Comparison of ENCODE assay signal across 23 cellular contexts in genomic region chr19:34341935-34342680, GRCh38. TPM values are rescaled to one million over a fixed set of nuclear protein-coding genes. Genes with fewer than 3 reads are reported as not detected.
DNase-seq lines count a peak whose midpoint lies in the region; ATAC-seq and TF ChIP-seq lines count a peak whose summit lies in the region.
"Had no signal": no experiment of that assay in that cellular context is flagged by ENCODE, and none has a peak within 500 bp of the region (broad histone marks: within the 10 kb centered on the region; RNA-seq: fewer than 3 reads in every experiment).

No MANE protein-coding gene starts in this region.

- peak overlapping the region; percentile 15 for H3K23ac ChIP-seq in neuronal stem cell (ENCODE audit: low read depth, low read length, poor library complexity)

- no peak for TF ChIP-seq POLR2A in HCT116 (IDR thresholded peaks at IDR 0.05; ENCODE audit: borderline replicate concordance, extremely low read depth, insufficient read depth, insufficient read length)
- TF ChIP-seq POLR2A in vagina (IDR thresholded peaks at IDR 0.05) = no peak

- peaks cover 11% of the 10 kb centered on the region; the same call in 1 of the 2 replicates for H3K4me1 ChIP-seq in Caco-2
- H3K4me1 ChIP-seq in HCT116 (ENCODE audit: control insufficient read depth in 1 of 2, insufficient read depth in 2 of 2, low read length in 2 of 2) = no peaks in the 10 kb centered on the region
- H3K4me1 ChIP-seq in neuronal stem cell (ENCODE audit: control insufficient read depth in 2 of 2, insufficient read depth in 1 of 2, low read depth in 1 of 2, low read length in 2 of 2) = no peaks in the 10 kb centered on the region
- H3K4me1 ChIP-seq in vagina = no peaks in the 10 kb centered on the region
- H3K4me1 ChIP-seq: HAP-1 had no signal

- no peak overlapping the region for H2BK120ac ChIP-seq in neuronal stem cell (ENCODE audit: low read depth, low read length)

- DNase-seq in Caco-2 (peak; percentile 63 to 75), HCT116 (ENCODE audit: low read depth, low spot score) (no peak), neuronal stem cell (ENCODE audit: low spot score) (no peak), foreskin melanocyte (no peak), vagina (ENCODE audit: extremely low spot score in 2 of 2) (no peak), SHP77 treated with DMSO at 0.1 percent for 48 hours (lab: John Stamatoyannopoulos, UW) (no peak)
- no peak for DNase-seq in stimulated activated CD4-positive, alpha-beta T cell treated with anti-CD3 and anti-CD28 coated beads, Interleukin-4, amount 100 ng/mL, for 24 hours
- DNase-seq: C1 segment of cervical spinal cord; CD8-positive, alpha-beta T cell; DMS 273 treated with DMSO at 0.1 percent for 48 hours; DMS79; EL; GDM1; Karpas-422; NCI-H1092 treated with DMSO at 0.1 percent for 48 hours; NCI-H1436 treated with DMSO at 0.1 percent for 48 hours; NCI-H187 treated with DMSO at 0.1 percent for 48 hours; NCI-H446; NCI-H524 treated with DMSO at 0.1 percent for 48 hours; NCI-H774 had no signal

- H3K4me2 ChIP-seq in HCT116 (ENCODE audit: low read length) (no peak overlapping the region), neuronal stem cell (ENCODE audit: insufficient read depth, low read length, poor library complexity, severe bottlenecking) (no peak overlapping the region)
- H3K4me2 ChIP-seq: GM23338 had no signal

- no peak overlapping the region for H2BK5ac ChIP-seq in neuronal stem cell (ENCODE audit: low read length)

- POLR2A ChIA-PET in Caco-2 (lab: Charles Lee) (no interaction called here), HCT116 (lab: Charles Lee) (no interaction called here)

- H4K20me1 ChIP-seq in HCT116 (ENCODE audit: insufficient read depth) = no peaks in the 10 kb centered on the region

- H3K27me3 Mint-ChIP-seq in Caco-2 (ENCODE audit: insufficient read depth, unreplicated experiment) (no peaks in the 10 kb centered on the region), brain (no peaks in the 10 kb centered on the region)

- no peak overlapping the region for H4K8ac ChIP-seq in neuronal stem cell (ENCODE audit: low read depth, low read length)

- peaks cover 11% of the 10 kb centered on the region for H3K4me1 Mint-ChIP-seq in Caco-2 (ENCODE audit: low read depth, unreplicated experiment)
- H3K4me1 Mint-ChIP-seq in brain = peaks cover 5% of the 10 kb centered on the region
- H3K4me1 Mint-ChIP-seq: GM23338 had no signal

- no peak overlapping the region for H3K4ac ChIP-seq in neuronal stem cell (ENCODE audit: low read length)

- H2BK12ac ChIP-seq in neuronal stem cell (ENCODE audit: low read length) = no peak overlapping the region

- H3K36me3 Mint-ChIP-seq in Caco-2 (ENCODE audit: insufficient read depth, unreplicated experiment) = peaks cover 62% of the 10 kb centered on the region
- H3K36me3 Mint-ChIP-seq in brain = peaks cover 87% of the 10 kb centered on the region

- H2BK15ac ChIP-seq in neuronal stem cell (ENCODE audit: low read length) = no peak overlapping the region

- no peak overlapping the region for H3K4me3 ChIP-seq in Caco-2 (ENCODE audit: low read depth, low read length)
- no peak overlapping the region for H3K4me3 ChIP-seq in HCT116 (replicated peaks in 1 of 2; ENCODE audit: low read depth in 1 of 2, low read length in 2 of 2)
- no peak overlapping the region for H3K4me3 ChIP-seq in neuronal stem cell (ENCODE audit: low read length in 2 of 2)
- H3K4me3 ChIP-seq in vagina = no peak overlapping the region
- H3K4me3 ChIP-seq: GM23338, HAP-1 had no signal

- H3K4me3 Mint-ChIP-seq in Caco-2 (ENCODE audit: unreplicated experiment) (no peak overlapping the region), brain (no peak overlapping the region)
- H3K4me3 Mint-ChIP-seq: CD8-positive, alpha-beta T cell; GM23338 had no signal

- TF ChIP-seq CTCF in Caco-2 (IDR thresholded peaks at IDR 0.05; ENCODE audit: insufficient read depth in 1 of 2, low read depth in 1 of 2, low read length in 1 of 2, severe bottlenecking in 1 of 2, unreplicated experiment in 1 of 2) (no peak), HCT116 (IDR thresholded peaks at IDR 0.05 in 2 of 3, conservative IDR thresholded peaks at IDR 0.05 in 1 of 3; ENCODE audit: borderline replicate concordance in 1 of 3, insufficient read depth in 1 of 3, low read depth in 2 of 3, low read length in 2 of 3) (no peak), brain (conservative IDR thresholded peaks at IDR 0.05) (no peak), vagina (IDR thresholded peaks at IDR 0.05) (no peak)

- H3K18ac ChIP-seq in neuronal stem cell (ENCODE audit: low read length) = no peak overlapping the region

- H3K27ac ChIP-seq in HCT116 (ENCODE audit: low read depth, low read length) (no peak overlapping the region), neuronal stem cell (replicated peaks; ENCODE audit: low read length) (no peak overlapping the region), vagina (no peak overlapping the region)

- WGBS in neuronal stem cell (ENCODE audit: extremely low coverage in 2 of 2, insufficient read length in 2 of 2, insufficient replicate concordance in 1 of 2), 2 donors = no CpG with 5 or more reads among the region's 12 CpGs

- H3K36me3 ChIP-seq in Caco-2 (ENCODE audit: control insufficient read depth, insufficient read depth, low read length) (peaks cover 3% of the 10 kb centered on the region), HCT116 (ENCODE audit: control insufficient read depth in 1 of 2, insufficient read depth in 2 of 2, low read length in 2 of 2) (peaks cover 17 to 26% of the 10 kb centered on the region in 2 experiments), neuronal stem cell (replicated peaks in 1 of 2; ENCODE audit: control insufficient read depth in 2 of 2, insufficient read depth in 2 of 2, low read length in 2 of 2) (peaks cover 25 to 92% of the 10 kb centered on the region in 2 donors), vagina (peaks cover 0 to 58% of the 10 kb centered on the region in 2 donors)

- H3K27me3 ChIP-seq in Caco-2 (replicated peaks; ENCODE audit: control insufficient read depth, insufficient read depth, low read length) (no peaks in the 10 kb centered on the region), HCT116 (ENCODE audit: insufficient read depth, low read length) (no peaks in the 10 kb centered on the region), neuronal stem cell (ENCODE audit: control insufficient read depth in 3 of 3, insufficient read depth in 3 of 3, low read depth in 1 of 3, low read length in 3 of 3) (no peaks in the 10 kb centered on the region), vagina (no peaks in the 10 kb centered on the region)

- no peak for ATAC-seq in HCT116
- ATAC-seq: CD8-positive, alpha-beta T cell; GM23338 had no signal

- BruUV-seq in Caco-2 (replicated peaks; lab: Mats Ljungman, UMichigan) (TSS peak; percentile 68), HCT116 (replicated peaks; lab: Mats Ljungman, UMichigan) (TSS peak; percentile 33)

- H3K27ac Mint-ChIP-seq in Caco-2 (ENCODE audit: unreplicated experiment) (peak overlapping the region; percentile 49), brain (peak overlapping the region in 3 of 5 experiments; percentile 8 to 47 (median 17))
- H3K27ac Mint-ChIP-seq: GM23338 had no signal

- H4K91ac ChIP-seq in neuronal stem cell (ENCODE audit: low read depth, low read length, poor library complexity) = no peak overlapping the region

- RAD21 ChIA-PET in HCT116 (lab: Charles Lee; ENCODE audit: low non-redundant PET in 1 of 2, low total read pairs in 2 of 2, uncharacterized antibody in 2 of 2, unreplicated experiment in 2 of 2) = no interaction called here

- H2AFZ ChIP-seq in HCT116 (ENCODE audit: low read depth, low read length, poor library complexity, severe bottlenecking) (no peak overlapping the region), neuronal stem cell (ENCODE audit: low read length) (no peak overlapping the region)
- H2AFZ ChIP-seq: GM23338 had no signal

- H3K9me2 ChIP-seq in HCT116 (ENCODE audit: insufficient read depth) = no peaks in the 10 kb centered on the region

- H2AK5ac ChIP-seq in neuronal stem cell (ENCODE audit: low read depth, low read length) = no peak overlapping the region

- no peaks in the 10 kb centered on the region for H3K79me1 ChIP-seq in neuronal stem cell (ENCODE audit: low read depth, low read length)

- no peaks in the 10 kb centered on the region for H3K9me3 Mint-ChIP-seq in Caco-2 (ENCODE audit: unreplicated experiment)
- H3K9me3 Mint-ChIP-seq in brain = peaks cover 0 to 7% (median 6%) of the 10 kb centered on the region in 5 experiments
- H3K9me3 Mint-ChIP-seq: CD8-positive, alpha-beta T cell; GM23338 had no signal

- H3K9me3 ChIP-seq in Caco-2 (0 out of 2 replicates have a peak, but pooled peaks cover 6% of the 10 kb centered on the region), HCT116 (ENCODE audit: control insufficient read depth in 1 of 2, insufficient read depth in 1 of 2, low read depth in 1 of 2, low read length in 2 of 2) (no peaks in the 10 kb centered on the region), neuronal stem cell (replicated peaks in 1 of 2; ENCODE audit: control insufficient read depth in 2 of 2, insufficient read depth in 1 of 2, low read depth in 1 of 2, low read length in 2 of 2) (peaks cover 2 to 4% of the 10 kb centered on the region in 2 donors), vagina (no peaks in the 10 kb centered on the region)
- H3K9me3 ChIP-seq: HAP-1 had no signal

- no peak for TF ChIP-seq RAD21 in HCT116 (IDR thresholded peaks at IDR 0.05; ENCODE audit: low read depth)

- H3K14ac ChIP-seq in neuronal stem cell (ENCODE audit: low read length) = no peak overlapping the region

- no peak overlapping the region for H3K9ac ChIP-seq in HCT116 (ENCODE audit: low read length)
- H3K9ac ChIP-seq in neuronal stem cell (ENCODE audit: low read depth, low read length, poor library complexity) = no peak overlapping the region

- intact Hi-C loops in Caco-2 (cut with micrococcal nuclease; ENCODE audit: unreplicated experiment) (no loop called here), HCT116 (cut with micrococcal nuclease) (no loop called here), vagina (cut with DNase I) (loop anchor here (10.0 kb wide), 1 partner anchor 77 kb away; no protein-coding TSS in a partner anchor)

- CTCF ChIA-PET in Caco-2 (lab: Charles Lee) (interaction anchor here (0.7 to 1.1 kb wide), 2 partner anchors 10 to 294 kb away, joined by 3 read pairs; no protein-coding TSS in a partner anchor), HCT116 (lab: Charles Lee) (no interaction called here)

- H3K79me2 ChIP-seq in HCT116 (ENCODE audit: insufficient read depth, low read length) = no peaks in the 10 kb centered on the region

TF ChIP-seq in HCT116, 20 proteins besides CTCF, POLR2A, EP300 and RAD21 (continues in another document):
- TF ChIP-seq FOSL1 (IDR thresholded peaks at IDR 0.05; ENCODE audit: low read depth) (no peak), TCF7L2 (IDR thresholded peaks at IDR 0.05; ENCODE audit: borderline replicate concordance, extremely low read depth, insufficient read depth, insufficient read length) (no peak), ATF3 (IDR thresholded peaks at IDR 0.05) (no peak)

RNA-seq across cellular contexts. Expression of gene GPI, which starts 22.9 kb away (rescaled TPM):
- total RNA-seq in Caco-2 (2022) (329 and 381 TPM in 2 replicates), HCT116 (2021; ENCODE audit: unreplicated experiment) (787 TPM), vagina (201 TPM)
- polyA plus RNA-seq in HCT116 (2012) = 1,417 and 1,906 TPM in 2 replicates
- polyA plus RNA-seq in brain (ENCODE audit: insufficient read depth, low read depth, low replicate concordance) = 326 TPM
- 75.0 TPM for polyA plus RNA-seq in neuronal stem cell (2013, experiment 1 of 2)
- 71.3 TPM for polyA plus RNA-seq in neuronal stem cell (2013, experiment 2 of 2)

Comparison
In these comparisons a context has a peak if more than half of its experiments do, and no peak if none do; other contexts are left out.
1. DNase-seq: peak in Caco-2 (2 of 2); none in HCT116 (single experiment), neuronal stem cell (single experiment), foreskin melanocyte (single experiment), vagina (0 of 2), stimulated activated CD4-positive, alpha-beta T cell treated with anti-CD3 and anti-CD28 coated beads, Interleukin-4, amount 100 ng/mL, for 24 hours (single experiment) and SHP77 treated with DMSO at 0.1 percent for 48 hours (single experiment).